Comparison of ENCODE assay signal across 24 cellular contexts in genomic region chr11:45272701-45273100, GRCh38. TPM values are rescaled to one million over a fixed set of nuclear protein-coding genes. Genes with fewer than 3 reads are reported as not detected.
DNase-seq lines count a peak whose midpoint lies in the region; ATAC-seq, FAIRE-seq and TF ChIP-seq lines count a peak whose summit lies in the region.
"Had no signal": no experiment of that assay in that cellular context is flagged by ENCODE, and none has a peak within 500 bp of the region (broad histone marks: within the 10 kb centered on the region; RNA-seq: fewer than 3 reads in every experiment).

No MANE protein-coding gene starts in this region.

- in situ Hi-C loops in transverse colon (cut with MboI; ENCODE audit: low pct_ligation_motif_present in 1 of 4, low pct_unique_long_range_greater_than_20kb in 1 of 4, low sequenced_read_pairs in 3 of 4) = no loop called here

- peak; percentile 75 for DNase-seq in NCI-H1092 treated with DMSO at 0.1 percent for 48 hours (lab: John Stamatoyannopoulos, UW)
- no peak for DNase-seq in NCI-H1092 (lab: John Stamatoyannopoulos, UW)
- peak; percentile 72 for DNase-seq in NCI-H2196 (lab: John Stamatoyannopoulos, UW; ENCODE audit: unreplicated experiment)
- peak; percentile 73 for DNase-seq in bronchial epithelial cell (ENCODE audit: low read depth)
- no peak for DNase-seq in transverse colon
- DNase-seq in DMS79 treated with DMSO at 0.1 percent for 48 hours (lab: John Stamatoyannopoulos, UW) = no peak
- DNase-seq: activated B cell treated with CpG ODN at 0.5 μM for 24 hours; activated CD8-positive, alpha-beta T cell treated with anti-CD3 and anti-CD28 coated beads for 36 hours; activated naive CD4-positive, alpha-beta T cell treated with anti-CD3 and anti-CD28 coated beads, Interleukin-2, amount 50 U/mL, for 16 hours; activated T-cell treated with anti-CD3 and anti-CD28 coated beads, Interleukin-2, amount 50 U/mL, for 24 hours; BE2C; left cardiac atrium; MG63; midbrain; NCI-H226; SJCRH30 had no signal

- no peak for TF ChIP-seq CTCF in bronchial epithelial cell (IDR thresholded peaks at IDR 0.05; ENCODE audit: insufficient read depth, low read length, severe bottlenecking)
- TF ChIP-seq CTCF in transverse colon (IDR thresholded peaks at IDR 0.05) = no peak

- no peaks in the 10 kb centered on the region for H3K9me3 ChIP-seq in transverse colon
- H3K9me3 ChIP-seq: BE2C, MG63 had no signal

- no peak for TF ChIP-seq EP300 in transverse colon (IDR thresholded peaks at IDR 0.05; ENCODE audit: low read depth)

- H3K36me3 ChIP-seq in bronchial epithelial cell (ENCODE audit: control insufficient read depth, insufficient read depth, low read length) (no peaks in the 10 kb centered on the region), transverse colon (no peaks in the 10 kb centered on the region)
- H3K36me3 ChIP-seq: BE2C, MG63, neural progenitor cell, SJCRH30 had no signal

- TF ChIP-seq POLR2A in transverse colon (IDR thresholded peaks at IDR 0.05) = no peak

- ATAC-seq in GM21723 (IDR thresholded peaks at IDR 0.05; ENCODE audit: unreplicated experiment) (no peak), HG03097 (IDR thresholded peaks at IDR 0.05; ENCODE audit: low FRiP score, unreplicated experiment) (no peak)
- ATAC-seq: activated CD8-positive, alpha-beta T cell treated with anti-CD3 and anti-CD28 coated beads for 36 hours; HepG2; left cardiac atrium had no signal

- no peak for FAIRE-seq in bronchial epithelial cell (lab: Jason Lieb, UNC)
- FAIRE-seq: HepG2 had no signal

- peak overlapping the region in 3 of 4 donors; percentile 41 to 60 (median 45) for H3K27ac ChIP-seq in transverse colon
- H3K27ac ChIP-seq: 22Rv1, coronary artery, epithelial cell of prostate, neural progenitor cell, SJCRH30 had no signal

- H3K27me3 ChIP-seq in bronchial epithelial cell (ENCODE audit: control insufficient read depth, insufficient read depth, low read length) = no peaks in the 10 kb centered on the region
- no peaks in the 10 kb centered on the region for H3K27me3 ChIP-seq in transverse colon
- H3K27me3 ChIP-seq: BE2C had no signal

- 45% methylated on average over 2 of the region's 2 CpGs; no CpG with 5 or more reads in 1 of the 2 donors for WGBS in transverse colon (ENCODE audit: low coverage in 1 of 2), 2 donors

- H3K4me3 ChIP-seq in bronchial epithelial cell (ENCODE audit: low read depth, low read length) = no peak overlapping the region
- no peak overlapping the region for H3K4me3 ChIP-seq in transverse colon
- H3K4me3 ChIP-seq: coronary artery, MG63, neural progenitor cell, SJCRH30 had no signal

- H3K4me1 ChIP-seq in transverse colon = peaks cover 0 to 8% (median 3%) of the 10 kb centered on the region in 4 donors
- H3K4me1 ChIP-seq: BE2C, SJCRH30 had no signal

- intact Hi-C loops in transverse colon (cut with DNase I; ENCODE audit: low total_unique reads) = no loop called here

RNA-seq across cellular contexts. Expression of gene SYT13, which starts 13.4 kb away (rescaled TPM):
- total RNA-seq in bronchial epithelial cell = not detected in 2 replicates
- total RNA-seq in transverse colon = 10 to 100 TPM; 10.5 to 28.6 (median 23.4) TPM
- total RNA-seq: activated B cell treated with CpG ODN at 0.5 μM for 24 hours; activated CD8-positive, alpha-beta T cell treated with anti-CD3 and anti-CD28 coated beads for 36 hours; SJCRH30; T-helper 2 cell treated with Interferon-gamma antibody and Interleukin-4, amounts not matched to agents 100 ng/mL and 5 ng/mL, for 36 hours had no signal

Comparison
In these comparisons a context has a peak if more than half of its experiments do, and no peak if none do; other contexts are left out.
1. DNase-seq: peak in NCI-H1092 treated with DMSO at 0.1 percent for 48 hours (single experiment), NCI-H2196 (single experiment) and bronchial epithelial cell (single experiment); none in NCI-H1092 (single experiment), transverse colon (single experiment) and DMS79 treated with DMSO at 0.1 percent for 48 hours (single experiment).
2. RNA of gene SYT13, which starts 13.4 kb away (total RNA-seq): 10.5 to 28.6 TPM in transverse colon; not detected in bronchial epithelial cell; every median in the first group is over 10 times any median in the second.